In genomic region chr4:15043922-15044321, GRCh38 we compare ENCODE assay signal across 19 cellular contexts.
"Had no signal": no experiment of that assay in that cellular context is flagged by ENCODE, and none has a peak within 500 bp of the region (broad histone marks: within the 10 kb centered on the region; RNA-seq: fewer than 3 reads in every experiment).

No MANE protein-coding gene starts in this region.

- H3K4me3 ChIP-seq: gastroesophageal sphincter, hepatocyte, mucosa of descending colon, right atrium auricular region, smooth muscle cell had no signal

- H3K27me3 Mint-ChIP-seq: naive thymus-derived CD8-positive, alpha-beta T cell; stimulated activated memory B cell treated with anti-CD40 and anti-IgM and Interleukin-4, amounts not matched to agents 10 μg/mL and 1 μg/mL and 100 μg/mL, for 72 hours; stimulated activated naive CD8-positive, alpha-beta T cell treated with anti-CD3 and anti-CD28 coated beads, Interleukin-15, Interleukin-2, amounts not matched to agents 100 ng/mL and 50 ng/mL, for 24 hours had no signal

- H3K27ac Mint-ChIP-seq: naive thymus-derived CD8-positive, alpha-beta T cell; stimulated activated memory B cell treated with anti-CD40 and anti-IgM and Interleukin-4, amounts not matched to agents 10 μg/mL and 1 μg/mL and 100 μg/mL, for 72 hours; stimulated activated naive CD8-positive, alpha-beta T cell treated with anti-CD3 and anti-CD28 coated beads, Interleukin-15, Interleukin-2, amounts not matched to agents 100 ng/mL and 50 ng/mL, for 24 hours had no signal

- H3K36me3 ChIP-seq: gastroesophageal sphincter, right atrium auricular region, thoracic aorta had no signal

- DNase-seq: central memory CD4-positive, alpha-beta T cell; cortex of kidney; effector memory CD4-positive, alpha-beta T cell; kidney; left colon; mammary epithelial cell; mucosa of descending colon; naive thymus-derived CD8-positive, alpha-beta T cell; stimulated activated CD4-positive, alpha-beta T cell treated with anti-CD3 and anti-CD28 coated beads, Interleukin-2, amount 100 ng/mL, for 48 hours; trophoblast cell had no signal

- H3K9me3 ChIP-seq: gastroesophageal sphincter, mucosa of descending colon, neutrophil, right atrium auricular region, thoracic aorta had no signal

- H3K27ac ChIP-seq: hepatocyte, neutrophil, right atrium auricular region had no signal

- H3K9me3 Mint-ChIP-seq: naive thymus-derived CD8-positive, alpha-beta T cell; stimulated activated memory B cell treated with anti-CD40 and anti-IgM and Interleukin-4, amounts not matched to agents 10 μg/mL and 1 μg/mL and 100 μg/mL, for 72 hours; stimulated activated naive CD8-positive, alpha-beta T cell treated with anti-CD3 and anti-CD28 coated beads, Interleukin-15, Interleukin-2, amounts not matched to agents 100 ng/mL and 50 ng/mL, for 24 hours had no signal

- H3K27me3 ChIP-seq: gastroesophageal sphincter, hepatocyte, neutrophil, right atrium auricular region had no signal

- H3K4me3 Mint-ChIP-seq: naive thymus-derived CD8-positive, alpha-beta T cell; stimulated activated memory B cell treated with anti-CD40 and anti-IgM and Interleukin-4, amounts not matched to agents 10 μg/mL and 1 μg/mL and 100 μg/mL, for 72 hours; stimulated activated naive CD8-positive, alpha-beta T cell treated with anti-CD3 and anti-CD28 coated beads, Interleukin-15, Interleukin-2, amounts not matched to agents 100 ng/mL and 50 ng/mL, for 24 hours had no signal

- ATAC-seq: esophagus mucosa; gastroesophageal sphincter; left colon; mucosa of descending colon; naive thymus-derived CD8-positive, alpha-beta T cell; stimulated activated memory B cell treated with anti-CD40 and anti-IgM and Interleukin-4, amounts not matched to agents 10 μg/mL and 1 μg/mL and 100 μg/mL, for 72 hours had no signal
